1 cellular context compared by ENCODE assay signal in the genomic region with DNA sequence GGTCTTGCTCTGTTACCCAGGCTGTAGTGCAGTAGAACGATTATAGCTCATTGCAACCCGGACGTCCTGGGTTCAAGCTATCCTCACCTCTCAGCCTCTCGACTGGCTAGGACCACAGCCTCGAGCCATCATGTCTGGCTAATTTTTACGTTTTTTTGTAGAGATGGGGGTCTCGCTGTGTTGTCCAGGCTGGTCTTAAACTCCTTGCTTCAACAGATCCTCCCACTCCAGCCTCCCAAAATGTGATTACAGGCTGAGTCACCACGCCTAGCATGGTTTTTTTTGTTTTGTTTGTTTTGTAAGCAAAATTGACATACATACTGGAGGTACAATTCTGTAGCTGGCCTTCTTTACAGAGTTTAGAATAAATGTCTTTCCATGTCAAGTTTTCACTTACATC.
TF ChIP-seq lines count a peak whose summit lies in the region.

No MANE protein-coding gene starts in this region.

TF ChIP-seq in HCT116, 20 proteins besides CTCF, POLR2A, EP300 and RAD21:
- TF ChIP-seq CEBPB (IDR thresholded peaks at IDR 0.05; ENCODE audit: low read depth) (no peak), SRF (IDR thresholded peaks at IDR 0.05; ENCODE audit: low read depth) (no peak), ZFX (IDR thresholded peaks at IDR 0.05) (no peak), ELF1 (IDR thresholded peaks at IDR 0.05; ENCODE audit: borderline replicate concordance, low read depth) (no peak), SIN3A (IDR thresholded peaks at IDR 0.05; ENCODE audit: low read depth) (no peak), ZNF274 (IDR thresholded peaks at IDR 0.05; ENCODE audit: low read depth, low read length) (no peak), EGR1 (IDR thresholded peaks at IDR 0.05; ENCODE audit: low read depth) (no peak), JUND (IDR thresholded peaks at IDR 0.05) (no peak), EZH2 (IDR thresholded peaks at IDR 0.05) (no peak), SP1 (IDR thresholded peaks at IDR 0.05; ENCODE audit: low read depth) (no peak), YY1 (IDR thresholded peaks at IDR 0.05; ENCODE audit: extremely low read depth, insufficient replicate concordance, low read depth, low read length) (no peak)
- TF ChIP-seq, protein P1, sequence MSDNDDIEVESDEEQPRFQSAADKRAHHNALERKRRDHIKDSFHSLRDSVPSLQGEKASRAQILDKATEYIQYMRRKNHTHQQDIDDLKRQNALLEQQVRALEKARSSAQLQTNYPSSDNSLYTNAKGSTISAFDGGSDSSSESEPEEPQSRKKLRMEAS (IDR thresholded peaks at IDR 0.05) = no peak
